27 cellular contexts compared by ENCODE assay signal in the genomic region with DNA sequence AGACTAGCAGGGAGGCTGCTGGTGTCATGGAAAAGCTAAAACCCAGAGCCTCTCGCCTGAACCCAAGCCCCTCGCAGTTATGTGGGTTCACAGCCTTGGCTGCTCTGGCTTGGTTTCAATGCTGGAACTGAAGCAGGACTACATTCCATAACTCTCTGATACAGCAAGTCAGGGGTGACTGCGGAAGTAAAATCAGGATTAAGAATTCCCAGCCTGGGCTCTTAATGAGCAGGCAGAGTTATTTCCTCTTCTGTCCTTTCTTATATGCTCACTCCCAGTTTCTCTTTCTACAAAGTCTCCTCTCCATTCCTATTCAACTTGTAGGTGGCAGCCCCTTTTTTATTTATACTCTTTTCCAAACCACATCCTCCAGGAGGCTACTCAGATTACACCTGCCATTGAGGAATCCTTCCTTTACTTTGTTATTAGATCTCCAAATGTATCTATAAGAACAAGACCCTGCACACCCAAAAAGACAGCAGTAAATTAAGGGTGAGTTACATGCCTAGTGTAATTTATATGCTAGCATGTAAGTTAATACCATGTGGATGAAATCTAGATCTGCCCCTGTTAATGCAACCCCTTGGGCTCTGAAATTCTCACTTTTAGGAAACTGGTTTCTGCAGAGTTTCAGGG. TPM values are rescaled to one million over a fixed set of nuclear protein-coding genes. Genes with fewer than 3 reads are reported as not detected.
DNase-seq lines count a peak whose midpoint lies in the region; ATAC-seq and TF ChIP-seq lines count a peak whose summit lies in the region.
"Had no signal": no experiment of that assay in that cellular context is flagged by ENCODE, and none has a peak within 500 bp of the region (broad histone marks: within the 10 kb centered on the region; RNA-seq: fewer than 3 reads in every experiment).

No MANE protein-coding gene starts in this region.

- TF ChIP-seq CTCF in OCI-LY3 (IDR thresholded peaks at IDR 0.05; ENCODE audit: low read depth, low read length) (no peak), fibroblast of lung (conservative IDR thresholded peaks at IDR 0.05 in 1 of 2, IDR thresholded peaks at IDR 0.05 in 1 of 2; ENCODE audit: low read depth in 1 of 2, low read length in 2 of 2) (no peak), progenitor cell of endocrine pancreas (IDR thresholded peaks at IDR 0.05; ENCODE audit: unreplicated experiment) (no peak)

- no peaks in the 10 kb centered on the region for H3K79me2 ChIP-seq in OCI-LY3 (ENCODE audit: low read length)
- H3K79me2 ChIP-seq in fibroblast of lung (ENCODE audit: control insufficient read depth, insufficient read depth, low read length): no peaks in the 10 kb centered on the region

- H3K9me3 ChIP-seq in OCI-LY3 (ENCODE audit: insufficient read depth, low read length) (peaks cover under 1% of the 10 kb centered on the region; the same call in 1 of the 2 replicates), fibroblast of lung (ENCODE audit: control insufficient read depth, insufficient read depth, low read depth, low read length) (no peaks in the 10 kb centered on the region)
- H3K9me3 ChIP-seq: BLaER1, body of pancreas, HAP-1, lower lobe of right lung, right atrium auricular region, SK-N-SH, uterus had no signal

- ATAC-seq in HG03159 (IDR thresholded peaks at IDR 0.05; ENCODE audit: unreplicated experiment) (no peak), Right ventricle myocardium superior (ENCODE audit: poor library complexity) (no peak)
- ATAC-seq: activated CD8-positive, alpha-beta T cell treated with anti-CD3 and anti-CD28 coated beads, Interleukin-2, amount 10 ng/mL, durations not matched to agents 7 days and 5 days; body of pancreas; lower lobe of right lung had no signal

- H2AFZ ChIP-seq in OCI-LY3 (ENCODE audit: low read depth, low read length) (no peak overlapping the region), fibroblast of lung (ENCODE audit: low read length) (no peak overlapping the region)

- H3K4me1 ChIP-seq in OCI-LY3 (ENCODE audit: low read length) (peaks cover 70% of the 10 kb centered on the region), fibroblast of lung (ENCODE audit: control insufficient read depth, extremely low read depth, insufficient read depth, low read length) (peaks cover 15% of the 10 kb centered on the region)

- peak overlapping the region; percentile 99 for H3K4me2 ChIP-seq in OCI-LY3 (ENCODE audit: low read length)
- H3K4me2 ChIP-seq in fibroblast of lung (ENCODE audit: extremely low read depth, insufficient read depth, low read length): peak overlapping the region; percentile 49
- H3K4me2 ChIP-seq: BLaER1, SK-N-SH had no signal

- H3K36me3 Mint-ChIP-seq in T-helper 1 cell treated with Interleukin-12 subunit alpha and Interleukin-12 subunit beta and Interleukin-4 antibody, amounts not matched to agents 30 μg/mL and 1 μg/mL, for 36 hours (ENCODE audit: low read depth): no peaks in the 10 kb centered on the region
- no peaks in the 10 kb centered on the region for H3K36me3 Mint-ChIP-seq in progenitor cell of endocrine pancreas (ENCODE audit: insufficient read depth)
- H3K36me3 Mint-ChIP-seq: activated naive CD8-positive, alpha-beta T cell had no signal

- H3K4me3 Mint-ChIP-seq in T-helper 1 cell treated with Interleukin-12 subunit alpha and Interleukin-12 subunit beta and Interleukin-4 antibody, amounts not matched to agents 30 μg/mL and 1 μg/mL, for 36 hours: no peak overlapping the region
- H3K4me3 Mint-ChIP-seq in progenitor cell of endocrine pancreas (ENCODE audit: low read depth): no peak overlapping the region
- H3K4me3 Mint-ChIP-seq: activated CD8-positive, alpha-beta T cell treated with anti-CD3 and anti-CD28 coated beads, Interleukin-2, amount 10 ng/mL, durations not matched to agents 7 days and 5 days; activated naive CD8-positive, alpha-beta T cell; endodermal cell had no signal

- peak overlapping the region; percentile 23 for H3K27ac ChIP-seq in OCI-LY3 (ENCODE audit: low read length)
- no peak overlapping the region for H3K27ac ChIP-seq in fibroblast of lung (ENCODE audit: insufficient read depth, low read length)
- H3K27ac ChIP-seq: BLaER1, body of pancreas, lower lobe of right lung, right atrium auricular region, uterus had no signal

- H4K20me1 ChIP-seq in OCI-LY3 (ENCODE audit: insufficient read depth, low read length) (no peaks in the 10 kb centered on the region), fibroblast of lung (ENCODE audit: control insufficient read depth, extremely low read depth, insufficient read depth, low read length) (no peaks in the 10 kb centered on the region)
- H4K20me1 ChIP-seq: BLaER1 had no signal

- no peaks in the 10 kb centered on the region for H3K9me3 Mint-ChIP-seq in T-helper 1 cell treated with Interleukin-12 subunit alpha and Interleukin-12 subunit beta and Interleukin-4 antibody, amounts not matched to agents 30 μg/mL and 1 μg/mL, for 36 hours
- no peaks in the 10 kb centered on the region for H3K9me3 Mint-ChIP-seq in progenitor cell of endocrine pancreas (ENCODE audit: low read depth)

- H3K36me3 ChIP-seq in OCI-LY3 (replicated peaks; ENCODE audit: low read depth, low read length): no peaks in the 10 kb centered on the region
- H3K36me3 ChIP-seq in fibroblast of lung (ENCODE audit: control insufficient read depth, insufficient read depth, low read length): no peaks in the 10 kb centered on the region
- H3K36me3 ChIP-seq: BLaER1, HAP-1, lower lobe of right lung, right atrium auricular region, uterus had no signal

- H3K9ac ChIP-seq in OCI-LY3 (ENCODE audit: low read length) (peak overlapping the region; percentile 11; the same call in 1 of the 2 replicates), fibroblast of lung (ENCODE audit: insufficient read depth, low read length) (no peak overlapping the region)
- H3K9ac ChIP-seq: BLaER1, SK-N-SH had no signal

- H3K27ac Mint-ChIP-seq in T-helper 1 cell treated with Interleukin-12 subunit alpha and Interleukin-12 subunit beta and Interleukin-4 antibody, amounts not matched to agents 30 μg/mL and 1 μg/mL, for 36 hours: peak overlapping the region; percentile 56
- H3K27ac Mint-ChIP-seq in progenitor cell of endocrine pancreas: peak overlapping the region; percentile 56
- H3K27ac Mint-ChIP-seq: activated CD8-positive, alpha-beta T cell treated with anti-CD3 and anti-CD28 coated beads, Interleukin-2, amount 10 ng/mL, durations not matched to agents 7 days and 5 days; activated naive CD8-positive, alpha-beta T cell had no signal

- DNase-seq in T-helper 1 cell (no peak), fibroblast of lung (ENCODE audit: low read depth in 2 of 2) (peak in 1 of 2 donors; percentile 56), progenitor cell of endocrine pancreas (ENCODE audit: low spot score, unreplicated experiment) (no peak), NCI-H1694 (lab: John Stamatoyannopoulos, UW) (no peak), Right ventricle myocardium superior (no peak)
- DNase-seq: activated CD4-positive, CD25-positive, alpha-beta regulatory T cell; activated CD8-positive, alpha-beta T cell treated with anti-CD3 and anti-CD28 coated beads, Interleukin-2, amount 10 ng/mL, durations not matched to agents 7 days and 5 days; activated T-cell treated with anti-CD3 and anti-CD28 coated beads, Interleukin-2, amount 50 U/mL, for 48 hours; body of pancreas; glutamatergic neuron; lower lobe of right lung; NCI-H446 treated with DMSO at 0.1 percent for 48 hours; NK-92 treated with Interleukin-12 subunit alpha and Interleukin-12 subunit beta, amount 100 ng/mL, for 24 hours; SK-N-SH; substantia nigra; T1000; uterus had no signal

- peaks cover 8% of the 10 kb centered on the region for H3K27me3 Mint-ChIP-seq in T-helper 1 cell treated with Interleukin-12 subunit alpha and Interleukin-12 subunit beta and Interleukin-4 antibody, amounts not matched to agents 30 μg/mL and 1 μg/mL, for 36 hours (ENCODE audit: low read depth)
- H3K27me3 Mint-ChIP-seq in progenitor cell of endocrine pancreas: peaks cover 45% of the 10 kb centered on the region

- H3K4me3 ChIP-seq in OCI-LY3 (ENCODE audit: low read length): no peak overlapping the region
- no peak overlapping the region for H3K4me3 ChIP-seq in fibroblast of lung (replicated peaks in 1 of 4; ENCODE audit: control extremely low read depth in 1 of 4, insufficient read depth in 1 of 4, low read depth in 3 of 4, low read length in 4 of 4)
- H3K4me3 ChIP-seq: BLaER1, body of pancreas, HAP-1, lower lobe of right lung, right atrium auricular region, uterus had no signal

- H3K4me1 Mint-ChIP-seq in T-helper 1 cell treated with Interleukin-12 subunit alpha and Interleukin-12 subunit beta and Interleukin-4 antibody, amounts not matched to agents 30 μg/mL and 1 μg/mL, for 36 hours (ENCODE audit: low read depth): peaks cover 34% of the 10 kb centered on the region
- H3K4me1 Mint-ChIP-seq in progenitor cell of endocrine pancreas (ENCODE audit: low read depth): peaks cover 14% of the 10 kb centered on the region

- H3K27me3 ChIP-seq in OCI-LY3 (ENCODE audit: low read depth, low read length) (no peaks in the 10 kb centered on the region), fibroblast of lung (ENCODE audit: control insufficient read depth, insufficient read depth, low read length) (no peaks in the 10 kb centered on the region)
- H3K27me3 ChIP-seq: right atrium auricular region, uterus had no signal

- intact Hi-C loops in Right ventricle myocardium superior (cut with DNase I): no loop called here

RNA-seq across cellular contexts. Expression of a gene that starts 40.3 kb away (rescaled TPM):
- total RNA-seq in fibroblast of lung (not detected in 2 replicates), progenitor cell of endocrine pancreas (0.96 and 2.2 TPM in 2 replicates), Right ventricle myocardium superior (not detected)
- not detected in 2 replicates for polyA plus RNA-seq in fibroblast of lung
- not detected in 2 replicates for polyA plus RNA-seq in fibroblast of lung (2012)
- not detected in 2 replicates for polyA minus RNA-seq in fibroblast of lung (ENCODE audit: low replicate concordance)
- total RNA-seq: activated CD8-positive, alpha-beta T cell treated with anti-CD3 and anti-CD28 coated beads, Interleukin-2, amount 10 ng/mL, durations not matched to agents 7 days and 5 days; body of pancreas; endodermal cell; lower lobe of right lung; osteoblast; right atrium auricular region; RPMI7951; uterus had no signal
- polyA plus RNA-seq: SK-N-SH had no signal

RNA-seq across cellular contexts. Expression of a gene that starts 54.4 kb away (rescaled TPM):
- total RNA-seq in fibroblast of lung (9.2 and 12.2 TPM in 2 replicates), progenitor cell of endocrine pancreas (15.2 and 19.8 TPM in 2 replicates), Right ventricle myocardium superior (2.7 TPM)
- 12.3 and 15.9 TPM in 2 replicates for polyA plus RNA-seq in fibroblast of lung
- polyA plus RNA-seq in fibroblast of lung (2012): 18.2 and 25.8 TPM in 2 replicates
- polyA minus RNA-seq in fibroblast of lung (ENCODE audit: low replicate concordance): 10.2 and 12.9 TPM in 2 replicates
